8 cellular contexts compared by ENCODE assay signal in genomic region chr15:75449585-75450306, GRCh38. TPM values are rescaled to one million over a fixed set of nuclear protein-coding genes. Genes with fewer than 3 reads are reported as not detected.
DNase-seq lines count a peak whose midpoint lies in the region; ATAC-seq and TF ChIP-seq lines count a peak whose summit lies in the region.

No MANE protein-coding gene starts in this region.

- H3K4me3 Mint-ChIP-seq in CD4-positive, alpha-beta memory T cell = peak overlapping the region; percentile 90 to 98 (median 96)
- H3K4me3 Mint-ChIP-seq in osteocyte (ENCODE audit: unreplicated experiment) = peak overlapping the region; percentile 99

- no peaks in the 10 kb centered on the region for H3K27me3 ChIP-seq in CD4-positive, alpha-beta memory T cell (ENCODE audit: insufficient read depth, low read length)
- no peaks in the 10 kb centered on the region for H3K27me3 ChIP-seq in PC-3 (ENCODE audit: low read length)

- peaks cover 24% of the 10 kb centered on the region for H4K20me1 ChIP-seq in PC-3 (ENCODE audit: low read length)

- H3K9me2 ChIP-seq in PC-3 (replicated peaks; ENCODE audit: low read length) = no peaks in the 10 kb centered on the region

- TF ChIP-seq CTCF in PC-3 (conservative IDR thresholded peaks at IDR 0.05; ENCODE audit: low read depth, low read length) = no peak
- no peak for TF ChIP-seq CTCF in epithelial cell of esophagus (IDR thresholded peaks at IDR 0.05; ENCODE audit: insufficient read depth, low read depth, low read length, missing control alignments)
- TF ChIP-seq CTCF in osteocyte (IDR thresholded peaks at IDR 0.05) = no peak

- H3K4me1 Mint-ChIP-seq in CD4-positive, alpha-beta memory T cell = peaks cover 40 to 77% (median 54%) of the 10 kb centered on the region in 4 donors
- H3K4me1 Mint-ChIP-seq in osteocyte (ENCODE audit: unreplicated experiment) = peaks cover 18% of the 10 kb centered on the region

- H3K4me2 ChIP-seq in PC-3 (ENCODE audit: low read length) = peak overlapping the region; percentile 90

- CTCF ChIA-PET in CD4-positive, alpha-beta memory T cell (lab: Charles Lee; ENCODE audit: partially characterized antibody) = interaction anchor here (2.1 kb wide), 1 partner anchor 82 kb away, joined by 7 read pairs; the partner anchor contains the start of gene MAN2C1
- CTCF ChIA-PET in PC-3 (lab: Charles Lee) = no interaction called here

- peak overlapping the region; percentile 98 for H3K27ac ChIP-seq in CD4-positive, alpha-beta memory T cell (ENCODE audit: low read depth, low read length)
- 0 out of 2 replicates have a peak overlapping the region, but pooled peaks have one; percentile 71 for H3K27ac ChIP-seq in PC-3 (ENCODE audit: low read length)

- DNase-seq in CD4-positive, alpha-beta memory T cell = no peak
- DNase-seq in PC-3 (no peak), epithelial cell of esophagus (ENCODE audit: low read depth) (no peak), osteocyte (ENCODE audit: extremely low spot score, unreplicated experiment) (no peak), AG20443 (ENCODE audit: low spot score) (no peak), DMS53 (lab: John Stamatoyannopoulos, UW) (no peak), HT-29 (ENCODE audit: low spot score) (no peak), HuH-7 (ENCODE audit: low spot score) (no peak)

- H3K36me3 ChIP-seq in CD4-positive, alpha-beta memory T cell (ENCODE audit: insufficient read depth, low read length) = no peaks in the 10 kb centered on the region
- H3K36me3 ChIP-seq in PC-3 (ENCODE audit: low read depth, low read length) = peaks cover 8% of the 10 kb centered on the region; the same call in 1 of the 2 replicates

- peaks cover 0 to 2% of the 10 kb centered on the region in 2 donors for H3K27me3 Mint-ChIP-seq in CD4-positive, alpha-beta memory T cell
- no peaks in the 10 kb centered on the region for H3K27me3 Mint-ChIP-seq in osteocyte (ENCODE audit: unreplicated experiment)

- TSS peak; percentile 2 for BruUV-seq in PC-3 (replicated peaks; lab: Mats Ljungman, UMichigan)

- H3K9me3 ChIP-seq in CD4-positive, alpha-beta memory T cell (ENCODE audit: control insufficient read depth in 1 of 2, low read length in 2 of 2) = no peaks in the 10 kb centered on the region
- H3K9me3 ChIP-seq in PC-3 (ENCODE audit: low read length) = no peaks in the 10 kb centered on the region

- peak overlapping the region; percentile 76 for H2AFZ ChIP-seq in PC-3 (ENCODE audit: low read length)

- no peaks in the 10 kb centered on the region for H3K9me3 Mint-ChIP-seq in CD4-positive, alpha-beta memory T cell
- no peaks in the 10 kb centered on the region for H3K9me3 Mint-ChIP-seq in osteocyte (ENCODE audit: unreplicated experiment)

- peak overlapping the region; percentile 91 to 99 (median 98) for H3K27ac Mint-ChIP-seq in CD4-positive, alpha-beta memory T cell
- peak overlapping the region; percentile 96 for H3K27ac Mint-ChIP-seq in osteocyte (ENCODE audit: unreplicated experiment)

- H3K9ac ChIP-seq in PC-3 (ENCODE audit: low read length) = peak overlapping the region; percentile 64

- intact Hi-C loops in CD4-positive, alpha-beta memory T cell (cut with micrococcal nuclease) = loop anchor here (2.0 to 10.0 kb wide), 9 partner anchors 97 to 1975 kb away; partner anchors contain the start of genes ARID3B, C15orf39, CLK3 and COX5A
- intact Hi-C loops in PC-3 (cut with micrococcal nuclease) = loop anchor here (2.0 to 5.0 kb wide), 2 partner anchors 81 to 198 kb away; partner anchors contain the start of genes MAN2C1 and SNX33

- H3K79me2 ChIP-seq in PC-3 (ENCODE audit: low read length) = peaks cover 69% of the 10 kb centered on the region

- H3K4me3 ChIP-seq in CD4-positive, alpha-beta memory T cell (ENCODE audit: low read length in 2 of 2) = peak overlapping the region; percentile 58 to 81
- peak overlapping the region; percentile 79 for H3K4me3 ChIP-seq in PC-3 (ENCODE audit: low read length)
- peak overlapping the region; percentile 71 for H3K4me3 ChIP-seq in epithelial cell of esophagus (ENCODE audit: low read length)

- no peak for ATAC-seq in PC-3

- H3K36me3 Mint-ChIP-seq in CD4-positive, alpha-beta memory T cell = peaks cover 0 to 19% of the 10 kb centered on the region in 2 donors
- peaks cover 2% of the 10 kb centered on the region for H3K36me3 Mint-ChIP-seq in osteocyte (ENCODE audit: unreplicated experiment)

- H3K4me1 ChIP-seq in CD4-positive, alpha-beta memory T cell (ENCODE audit: insufficient read depth, low read length) = peaks cover 69% of the 10 kb centered on the region
- peaks cover 21% of the 10 kb centered on the region for H3K4me1 ChIP-seq in PC-3 (ENCODE audit: insufficient read depth, low read length)

- POLR2A ChIA-PET in CD4-positive, alpha-beta memory T cell (lab: Charles Lee; ENCODE audit: partially characterized antibody) = interaction anchor here (0.6 to 7.2 kb wide), 11 partner anchors 8 to 503 kb away, joined by 3 to 222 read pairs (median 8); partner anchors contain the start of genes IMP3, MAN2C1, NEIL1 and PTPN9
- POLR2A ChIA-PET in PC-3 (lab: Charles Lee; ENCODE audit: unreplicated experiment) = no interaction called here

- H3F3A ChIP-seq in PC-3 (ENCODE audit: low read length, unreplicated experiment) = no peaks in the 10 kb centered on the region

RNA-seq across cellular contexts. Expression of gene SIN3A, which starts 1.7 kb away (rescaled TPM):
- 100 to 1,000 TPM; 128 to 134 TPM for total RNA-seq in CD4-positive, alpha-beta memory T cell
- 10 to 100 TPM in 1 of 2 donors, 1 to 10 TPM in 1; 7.0 to 25.9 TPM for polyA plus RNA-seq in CD4-positive, alpha-beta memory T cell
- 24.9 and 27.8 TPM in 2 replicates for total RNA-seq in PC-3 (2014; rRNA removed)
- 65.2 and 65.4 TPM in 2 replicates for total RNA-seq in osteocyte
- 28.8 and 33.5 TPM in 2 replicates for total RNA-seq in HT-29 (2014; rRNA removed; shearing (Covaris generic))
